In the genomic region with DNA sequence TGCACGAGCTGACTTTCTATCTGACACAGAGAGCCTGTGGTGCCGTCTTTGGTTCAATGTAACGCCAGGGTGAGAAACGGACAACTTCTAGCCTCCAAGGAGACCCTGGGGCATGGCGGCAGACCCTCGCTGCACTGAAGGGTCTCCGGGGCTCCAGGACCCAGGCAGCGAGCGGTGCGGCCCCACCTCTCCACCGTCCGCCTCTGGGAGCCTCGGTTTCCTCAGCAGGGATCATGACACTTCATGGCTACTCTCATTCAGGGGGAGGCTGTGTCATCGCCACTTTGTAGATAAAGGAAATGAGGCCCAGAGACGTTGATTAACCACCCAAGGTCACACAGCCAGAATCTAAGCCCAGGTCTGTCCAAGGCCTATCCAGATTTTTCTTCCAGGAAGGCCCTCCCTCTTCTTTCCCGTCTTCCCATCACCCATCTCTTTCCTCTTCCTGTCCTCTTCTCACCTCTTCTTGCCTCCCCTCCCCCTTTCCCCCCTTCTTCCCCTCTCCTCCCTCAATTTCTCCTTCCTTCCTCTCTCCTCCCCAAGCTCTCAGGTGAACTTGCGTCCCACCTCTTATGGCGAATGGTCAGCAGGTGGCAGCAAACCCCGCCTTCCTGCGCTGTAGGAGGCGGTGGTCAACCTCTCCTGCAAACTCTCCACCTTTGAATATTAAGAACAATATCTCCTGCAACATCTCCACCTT, we compare ENCODE assay signal across 13 cellular contexts.
DNase-seq lines count a peak whose midpoint lies in the region; ATAC-seq and TF ChIP-seq lines count a peak whose summit lies in the region.
"Had no signal": no experiment of that assay in that cellular context is flagged by ENCODE, and none has a peak within 500 bp of the region (broad histone marks: within the 10 kb centered on the region; RNA-seq: fewer than 3 reads in every experiment).

No MANE protein-coding gene starts in this region.

- no peak overlapping the region for H3K27ac ChIP-seq in WERI-Rb-1
- H3K27ac ChIP-seq: HL-60, uterus had no signal

- H3K9me3 ChIP-seq in WERI-Rb-1 (ENCODE audit: severe bottlenecking) (no peaks in the 10 kb centered on the region), T-helper 17 cell (ENCODE audit: control insufficient read depth, low read length, poor library complexity, severe bottlenecking) (no peaks in the 10 kb centered on the region)
- H3K9me3 ChIP-seq: uterus had no signal

- intact Hi-C loops in posterior cingulate gyrus (cut with DNase I): no loop called here

- H3K9me3 Mint-ChIP-seq in nephron progenitor cell: peaks cover 43% of the 10 kb centered on the region
- H3K9me3 Mint-ChIP-seq: activated naive CD4-positive, alpha-beta T cell treated with anti-CD3 and anti-CD28 coated beads, Interleukin-2, amount 50 U/mL, for 24 hours had no signal

- no peak overlapping the region for H3K4me3 Mint-ChIP-seq in nephron progenitor cell
- no peak overlapping the region for H3K4me3 Mint-ChIP-seq in T-helper 17 cell
- H3K4me3 Mint-ChIP-seq: activated naive CD4-positive, alpha-beta T cell treated with anti-CD3 and anti-CD28 coated beads, Interleukin-2, amount 50 U/mL, for 24 hours; memory B cell had no signal

- H3K27me3 Mint-ChIP-seq in nephron progenitor cell (ENCODE audit: low read depth, poor library complexity) (peaks cover 28% of the 10 kb centered on the region), T-helper 17 cell (peaks cover 6% of the 10 kb centered on the region)
- H3K27me3 Mint-ChIP-seq: activated naive CD4-positive, alpha-beta T cell treated with anti-CD3 and anti-CD28 coated beads, Interleukin-2, amount 50 U/mL, for 24 hours had no signal

- ATAC-seq in T-helper 17 cell (no peak), HG02981 (IDR thresholded peaks at IDR 0.05; ENCODE audit: unreplicated experiment) (no peak)
- ATAC-seq: Right ventricle myocardium inferior had no signal

- peaks cover 47% of the 10 kb centered on the region for H3K27me3 ChIP-seq in WERI-Rb-1 (ENCODE audit: insufficient read depth, low read depth, severe bottlenecking)
- H3K27me3 ChIP-seq: uterus had no signal

- H3K36me3 Mint-ChIP-seq in nephron progenitor cell (ENCODE audit: low read depth): no peaks in the 10 kb centered on the region
- no peaks in the 10 kb centered on the region for H3K36me3 Mint-ChIP-seq in T-helper 17 cell (ENCODE audit: low read depth)
- H3K36me3 Mint-ChIP-seq: activated naive CD4-positive, alpha-beta T cell treated with anti-CD3 and anti-CD28 coated beads, Interleukin-2, amount 50 U/mL, for 24 hours; memory B cell had no signal

- H3K27ac Mint-ChIP-seq in nephron progenitor cell (no peak overlapping the region), T-helper 17 cell (no peak overlapping the region)
- H3K27ac Mint-ChIP-seq: activated naive CD4-positive, alpha-beta T cell treated with anti-CD3 and anti-CD28 coated beads, Interleukin-2, amount 50 U/mL, for 24 hours; memory B cell had no signal

- H3K4me1 Mint-ChIP-seq in nephron progenitor cell: peaks cover 9% of the 10 kb centered on the region
- H3K4me1 Mint-ChIP-seq in T-helper 17 cell: peaks cover 6% of the 10 kb centered on the region
- H3K4me1 Mint-ChIP-seq: activated naive CD4-positive, alpha-beta T cell treated with anti-CD3 and anti-CD28 coated beads, Interleukin-2, amount 50 U/mL, for 24 hours; memory B cell had no signal

- H3K36me3 ChIP-seq in WERI-Rb-1: no peaks in the 10 kb centered on the region
- H3K36me3 ChIP-seq: uterus had no signal

- DNase-seq in NCI-H1417 (lab: John Stamatoyannopoulos, UW) (peak in 2 of 3 experiments; percentile 1 to 7), NCI-H1417 treated with DMSO at 0.1 percent for 48 hours (lab: John Stamatoyannopoulos, UW) (no peak), HFF-Myc (ENCODE audit: extremely low read depth, low read depth) (no peak), WERI-Rb-1 (peak; percentile 52), nephron progenitor cell (peak; percentile 49), posterior cingulate gyrus (no peak), T-helper 17 cell (no peak)
- DNase-seq: uterus had no signal

- TF ChIP-seq CTCF in HFF-Myc (IDR thresholded peaks at IDR 0.05; ENCODE audit: low read depth, low read length, missing control alignments) (peak; percentile 8), WERI-Rb-1 (IDR thresholded peaks at IDR 0.05; ENCODE audit: low read depth, low read length) (peak; percentile 66), nephron progenitor cell (IDR thresholded peaks at IDR 0.05) (peak; percentile 25)

- H3K4me3 ChIP-seq in HFF-Myc (replicated peaks; ENCODE audit: low read depth, low read length): no peak overlapping the region
- no peak overlapping the region for H3K4me3 ChIP-seq in WERI-Rb-1 (ENCODE audit: low read depth, low read length)
- H3K4me3 ChIP-seq: uterus had no signal

Comparison
In these comparisons a context has a peak if more than half of its experiments do, and no peak if none do; other contexts are left out.
1. DNase-seq: peak in NCI-H1417 (2 of 3), WERI-Rb-1 (single experiment) and nephron progenitor cell (single experiment); none in NCI-H1417 treated with DMSO at 0.1 percent for 48 hours (single experiment), HFF-Myc (single experiment), posterior cingulate gyrus (0 of 10) and T-helper 17 cell (0 of 3).
2. CTCF ChIP-seq: peak in every context shown above with its lines; median percentile 66 in WERI-Rb-1; 25 in nephron progenitor cell; 8 in HFF-Myc.